In genomic region chr9:119284118-119284517, GRCh38 we compare ENCODE assay signal across 11 cellular contexts.
DNase-seq lines count a peak whose midpoint lies in the region; TF ChIP-seq lines count a peak whose summit lies in the region.
"Had no signal": no experiment of that assay in that cellular context is flagged by ENCODE, and none has a peak within 500 bp of the region (broad histone marks: within the 10 kb centered on the region; RNA-seq: fewer than 3 reads in every experiment).

No MANE protein-coding gene starts in this region.

- H3K27me3 ChIP-seq in MG63: no peaks in the 10 kb centered on the region
- H3K27me3 ChIP-seq in stomach: peaks cover 0 to 24% (median 0%) of the 10 kb centered on the region in 3 donors

- H3K36me3 ChIP-seq in MG63 (no peaks in the 10 kb centered on the region), stomach (no peaks in the 10 kb centered on the region)
- H3K36me3 ChIP-seq: upper lobe of right lung had no signal

- no peak overlapping the region for H3K27ac ChIP-seq in stomach
- H3K27ac ChIP-seq: upper lobe of right lung had no signal

- no peaks in the 10 kb centered on the region for H3K9me3 ChIP-seq in MG63
- no peaks in the 10 kb centered on the region for H3K9me3 ChIP-seq in stomach
- H3K9me3 ChIP-seq: upper lobe of right lung had no signal

- no peak for TF ChIP-seq POLR2A in stomach (IDR thresholded peaks at IDR 0.05)

- no peak for TF ChIP-seq EP300 in stomach (IDR thresholded peaks at IDR 0.05)

- peak; percentile 76 for DNase-seq in DMS 273 (lab: John Stamatoyannopoulos, UW; ENCODE audit: unreplicated experiment)
- DNase-seq in MG63: peak; percentile 56
- peak; percentile 35 for DNase-seq in cerebellum (ENCODE audit: low spot score)
- DNase-seq in myocyte (ENCODE audit: low read depth): peak; percentile 2
- DNase-seq in activated CD4-positive, alpha-beta T cell treated with anti-CD3 and anti-CD28 coated beads, Interleukin-2, amount 50 U/mL, for 1 hour: no peak
- DNase-seq in stomach: no peak
- no peak for DNase-seq in amniotic stem cell (lab: John Stamatoyannopoulos, UW)
- no peak for DNase-seq in GM13977 (ENCODE audit: low spot score)
- DNase-seq: MM.1S, T-cell, upper lobe of right lung had no signal

- intact Hi-C loops in stomach (cut with DNase I; ENCODE audit: low total_unique reads): no loop called here

- in situ Hi-C loops in GM13977 (cut with MboI; ENCODE audit: low pct_unique_long_range_greater_than_20kb, low sequenced_read_pairs, unreplicated experiment): loop anchor here (25.0 kb wide), 1 partner anchor 1497 kb away; no protein-coding TSS in a partner anchor

- 53 to 63% (median 59%) methylated on average over 4 of the region's 4 CpGs for WGBS in stomach, 5 donors

- H3K4me1 ChIP-seq in stomach: peaks cover 0 to 5% (median 0%) of the 10 kb centered on the region in 4 donors
- H3K4me1 ChIP-seq: upper lobe of right lung had no signal

- TF ChIP-seq CTCF in stomach (IDR thresholded peaks at IDR 0.05): no peak
- TF ChIP-seq CTCF in GM13977 (IDR thresholded peaks at IDR 0.05; ENCODE audit: extremely low read depth, insufficient read depth, missing control alignments): no peak

- H3K4me3 ChIP-seq in MG63: no peak overlapping the region
- H3K4me3 ChIP-seq in stomach: no peak overlapping the region
- H3K4me3 ChIP-seq: upper lobe of right lung had no signal

Comparison
In these comparisons a context has a peak if more than half of its experiments do, and no peak if none do; other contexts are left out.
1. DNase-seq: peak in DMS 273 (single experiment), MG63 (single experiment), cerebellum (single experiment) and myocyte (single experiment); none in activated CD4-positive, alpha-beta T cell treated with anti-CD3 and anti-CD28 coated beads, Interleukin-2, amount 50 U/mL, for 1 hour (single experiment), stomach (single experiment), amniotic stem cell (single experiment) and GM13977 (single experiment).